ENCODE assay signal across 8 cellular contexts in the genomic region with DNA sequence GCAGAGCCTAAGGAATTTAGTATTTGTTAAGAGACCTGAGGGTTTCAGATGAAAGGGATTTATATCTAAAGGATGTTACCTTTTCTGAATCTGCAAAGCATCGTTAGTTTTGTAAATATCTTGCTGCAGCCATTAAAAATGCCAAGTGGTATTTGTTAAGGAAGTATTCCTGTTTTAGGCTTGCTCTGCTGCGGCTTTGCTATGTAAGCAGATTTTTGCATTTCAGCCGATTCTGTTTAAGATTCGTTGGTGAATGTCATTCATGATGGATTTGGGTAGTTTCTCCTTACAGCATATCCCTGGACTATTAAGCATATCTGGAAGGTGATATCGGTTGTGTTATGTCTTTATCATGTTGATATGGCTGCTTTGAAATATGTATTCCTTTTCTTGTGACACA. TPM values are rescaled to one million over a fixed set of nuclear protein-coding genes. Genes with fewer than 3 reads are reported as not detected.
DNase-seq lines count a peak whose midpoint lies in the region; ATAC-seq lines count a peak whose summit lies in the region.

No MANE protein-coding gene starts in this region.

- peak overlapping the region; percentile 82 for H3K4me3 ChIP-seq in iPS-15b (ENCODE audit: low read depth, low read length)

- CTCF ChIA-PET in activated CD8-positive, alpha-beta T cell treated with anti-CD3 and anti-CD28 coated beads, Interleukin-2, amount 10 ng/mL, durations not matched to agents 7 days and 5 days (lab: Charles Lee), result no interaction called here

- DNase-seq in DMS53 (lab: John Stamatoyannopoulos, UW) (peak; percentile 15), DMS53 treated with DMSO at 0.1 percent for 48 hours (lab: John Stamatoyannopoulos, UW; ENCODE audit: unreplicated experiment) (no peak), NCI-H69 (lab: John Stamatoyannopoulos, UW) (no peak), T1000 (lab: John Stamatoyannopoulos, UW) (no peak), dedifferentiated amniotic fluid mesenchymal stem cell (ENCODE audit: extremely low spot score) (no peak)
- DNase-seq in activated CD8-positive, alpha-beta T cell treated with anti-CD3 and anti-CD28 coated beads, Interleukin-2, amount 10 ng/mL, durations not matched to agents 7 days and 5 days, result no peak
- no peak for DNase-seq in stimulated activated naive B cell treated with anti-CD40 and anti-IgM and Interleukin-4, amounts not matched to agents 10 μg/mL and 1 μg/mL and 100 μg/mL, for 72 hours

- no peaks in the 10 kb centered on the region for H3K27me3 ChIP-seq in iPS-15b (ENCODE audit: control insufficient read depth, insufficient read depth, low read length)

- no peaks in the 10 kb centered on the region for H3K4me1 ChIP-seq in iPS-15b (ENCODE audit: control insufficient read depth, insufficient read depth, low read length)

- no peaks in the 10 kb centered on the region for H3K9me3 Mint-ChIP-seq in activated CD8-positive, alpha-beta T cell treated with anti-CD3 and anti-CD28 coated beads, Interleukin-2, amount 10 ng/mL, durations not matched to agents 7 days and 5 days (ENCODE audit: insufficient read depth)
- no peaks in the 10 kb centered on the region for H3K9me3 Mint-ChIP-seq in stimulated activated naive B cell treated with anti-CD40 and anti-IgM and Interleukin-4, amounts not matched to agents 10 μg/mL and 1 μg/mL and 100 μg/mL, for 72 hours

- no peaks in the 10 kb centered on the region for H3K27me3 Mint-ChIP-seq in activated CD8-positive, alpha-beta T cell treated with anti-CD3 and anti-CD28 coated beads, Interleukin-2, amount 10 ng/mL, durations not matched to agents 7 days and 5 days (ENCODE audit: low read depth)
- H3K27me3 Mint-ChIP-seq in stimulated activated naive B cell treated with anti-CD40 and anti-IgM and Interleukin-4, amounts not matched to agents 10 μg/mL and 1 μg/mL and 100 μg/mL, for 72 hours, result no peaks in the 10 kb centered on the region

- peak overlapping the region; percentile 94 for H3K4me3 Mint-ChIP-seq in activated CD8-positive, alpha-beta T cell treated with anti-CD3 and anti-CD28 coated beads, Interleukin-2, amount 10 ng/mL, durations not matched to agents 7 days and 5 days
- H3K4me3 Mint-ChIP-seq in stimulated activated naive B cell treated with anti-CD40 and anti-IgM and Interleukin-4, amounts not matched to agents 10 μg/mL and 1 μg/mL and 100 μg/mL, for 72 hours, result peak overlapping the region; percentile 92 to 99

- H3K9ac ChIP-seq in iPS-15b (ENCODE audit: low read depth, low read length), result peak overlapping the region; percentile 78

- peak overlapping the region; percentile 94 for H3K27ac Mint-ChIP-seq in activated CD8-positive, alpha-beta T cell treated with anti-CD3 and anti-CD28 coated beads, Interleukin-2, amount 10 ng/mL, durations not matched to agents 7 days and 5 days
- peak overlapping the region; percentile 99 for H3K27ac Mint-ChIP-seq in stimulated activated naive B cell treated with anti-CD40 and anti-IgM and Interleukin-4, amounts not matched to agents 10 μg/mL and 1 μg/mL and 100 μg/mL, for 72 hours

- H3K36me3 Mint-ChIP-seq in activated CD8-positive, alpha-beta T cell treated with anti-CD3 and anti-CD28 coated beads, Interleukin-2, amount 10 ng/mL, durations not matched to agents 7 days and 5 days (ENCODE audit: low read depth), result peaks cover 8% of the 10 kb centered on the region
- H3K36me3 Mint-ChIP-seq in stimulated activated naive B cell treated with anti-CD40 and anti-IgM and Interleukin-4, amounts not matched to agents 10 μg/mL and 1 μg/mL and 100 μg/mL, for 72 hours, result peaks cover 5 to 19% of the 10 kb centered on the region in 2 donors

- H3K4me1 Mint-ChIP-seq in activated CD8-positive, alpha-beta T cell treated with anti-CD3 and anti-CD28 coated beads, Interleukin-2, amount 10 ng/mL, durations not matched to agents 7 days and 5 days (ENCODE audit: low read depth), result peaks cover 37% of the 10 kb centered on the region
- H3K4me1 Mint-ChIP-seq in stimulated activated naive B cell treated with anti-CD40 and anti-IgM and Interleukin-4, amounts not matched to agents 10 μg/mL and 1 μg/mL and 100 μg/mL, for 72 hours, result peaks cover 11 to 23% of the 10 kb centered on the region in 2 donors

- ATAC-seq in activated CD8-positive, alpha-beta T cell treated with anti-CD3 and anti-CD28 coated beads, Interleukin-2, amount 10 ng/mL, durations not matched to agents 7 days and 5 days, result no peak
- ATAC-seq in stimulated activated naive B cell treated with anti-CD40 and anti-IgM and Interleukin-4, amounts not matched to agents 10 μg/mL and 1 μg/mL and 100 μg/mL, for 72 hours (replicated peaks), result no peak

- H3K36me3 ChIP-seq in iPS-15b (ENCODE audit: control insufficient read depth, insufficient read depth, low read length), result no peaks in the 10 kb centered on the region

- POLR2A ChIA-PET in activated CD8-positive, alpha-beta T cell treated with anti-CD3 and anti-CD28 coated beads, Interleukin-2, amount 10 ng/mL, durations not matched to agents 7 days and 5 days (lab: Charles Lee), result interaction anchor here (1.0 to 3.0 kb wide), 4 partner anchors 12 to 448 kb away, joined by 4 to 60 read pairs (median 4); a partner anchor contains a TSS

- H3K9me3 ChIP-seq in iPS-15b (ENCODE audit: control insufficient read depth, insufficient read depth, low read length), result no peaks in the 10 kb centered on the region

RNA-seq across cellular contexts. Expression of a gene that starts 1.0 kb away (rescaled TPM):
- total RNA-seq in activated CD8-positive, alpha-beta T cell treated with anti-CD3 and anti-CD28 coated beads, Interleukin-2, amount 10 ng/mL, durations not matched to agents 7 days and 5 days, result 10 to 100 TPM; 55.6 to 58.8 TPM
